ENCODE assay signal across 2 cellular contexts in the genomic region with DNA sequence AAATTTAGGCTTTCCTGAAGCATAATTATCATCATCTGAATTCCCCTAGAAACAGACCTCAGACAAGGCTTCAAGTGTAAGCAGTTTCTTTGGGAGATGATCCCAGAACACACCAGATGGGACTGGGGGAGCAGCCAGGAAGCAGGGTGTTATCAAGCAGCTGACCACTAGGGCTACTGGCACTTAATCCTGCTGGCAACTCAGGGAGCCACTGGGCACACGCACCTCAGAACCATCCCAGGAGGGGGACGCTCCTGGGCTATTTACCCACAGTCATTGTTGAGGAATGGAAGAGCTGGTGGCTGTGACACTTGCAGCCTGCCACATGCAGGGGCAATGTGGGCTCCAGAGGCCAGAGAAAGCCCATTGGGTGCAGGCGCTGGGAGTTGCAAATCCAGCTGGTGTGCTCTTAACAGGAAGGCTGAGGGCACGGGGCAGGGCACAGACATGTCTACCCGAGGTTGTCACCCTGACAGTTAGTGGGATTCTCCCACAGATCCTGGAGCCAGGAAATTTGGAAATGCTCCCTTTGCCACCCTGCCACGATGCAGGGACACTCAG.
TF ChIP-seq lines count a peak whose summit lies in the region.

No MANE protein-coding gene starts in this region.

TF ChIP-seq in A549, 52 proteins besides CTCF, POLR2A, EP300 and RAD21 (continued from another document):
- TF ChIP-seq MYC (IDR thresholded peaks at IDR 0.05; ENCODE audit: borderline replicate concordance, low read length) (no peak), TP53 (CRISPR knock-in tag; IDR thresholded peaks at IDR 0.05) (no peak), RCOR1 (IDR thresholded peaks at IDR 0.05; ENCODE audit: low read depth, low read length) (no peak), RNF2 (IDR thresholded peaks at IDR 0.05; ENCODE audit: borderline replicate concordance, low read depth) (no peak), BHLHE40 (IDR thresholded peaks at IDR 0.05; ENCODE audit: low read depth, low read length) (no peak)
- TF ChIP-seq, protein P1, sequence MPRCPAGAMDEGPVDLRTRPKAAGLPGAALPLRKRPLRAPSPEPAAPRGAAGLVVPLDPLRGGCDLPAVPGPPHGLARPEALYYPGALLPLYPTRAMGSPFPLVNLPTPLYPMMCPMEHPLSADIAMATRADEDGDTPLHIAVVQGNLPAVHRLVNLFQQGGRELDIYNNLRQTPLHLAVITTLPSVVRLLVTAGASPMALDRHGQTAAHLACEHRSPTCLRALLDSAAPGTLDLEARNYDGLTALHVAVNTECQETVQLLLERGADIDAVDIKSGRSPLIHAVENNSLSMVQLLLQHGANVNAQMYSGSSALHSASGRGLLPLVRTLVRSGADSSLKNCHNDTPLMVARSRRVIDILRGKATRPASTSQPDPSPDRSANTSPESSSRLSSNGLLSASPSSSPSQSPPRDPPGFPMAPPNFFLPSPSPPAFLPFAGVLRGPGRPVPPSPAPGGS (IDR thresholded peaks at IDR 0.05), result no peak

TF ChIP-seq in WTC11, 78 proteins besides CTCF, POLR2A, EP300 and RAD21 (continued from another document):
- TF ChIP-seq, protein P2, sequence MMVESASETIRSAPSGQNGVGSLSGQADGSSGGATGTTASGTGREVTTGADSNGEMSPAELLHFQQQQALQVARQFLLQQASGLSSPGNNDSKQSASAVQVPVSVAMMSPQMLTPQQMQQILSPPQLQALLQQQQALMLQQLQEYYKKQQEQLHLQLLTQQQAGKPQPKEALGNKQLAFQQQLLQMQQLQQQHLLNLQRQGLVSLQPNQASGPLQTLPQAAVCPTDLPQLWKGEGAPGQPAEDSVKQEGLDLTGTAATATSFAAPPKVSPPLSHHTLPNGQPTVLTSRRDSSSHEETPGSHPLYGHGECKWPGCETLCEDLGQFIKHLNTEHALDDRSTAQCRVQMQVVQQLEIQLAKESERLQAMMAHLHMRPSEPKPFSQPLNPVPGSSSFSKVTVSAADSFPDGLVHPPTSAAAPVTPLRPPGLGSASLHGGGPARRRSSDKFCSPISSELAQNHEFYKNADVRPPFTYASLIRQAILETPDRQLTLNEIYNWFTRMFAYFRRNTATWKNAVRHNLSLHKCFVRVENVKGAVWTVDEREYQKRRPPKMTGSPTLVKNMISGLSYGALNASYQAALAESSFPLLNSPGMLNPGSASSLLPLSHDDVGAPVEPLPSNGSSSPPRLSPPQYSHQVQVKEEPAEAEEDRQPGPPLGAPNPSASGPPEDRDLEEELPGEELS (CRISPR knock-in tag; IDR thresholded peaks at IDR 0.05), result no peak
- TF ChIP-seq HMGA2 (CRISPR knock-in tag; IDR thresholded peaks at IDR 0.05), result no peak
- TF ChIP-seq, protein P3, sequence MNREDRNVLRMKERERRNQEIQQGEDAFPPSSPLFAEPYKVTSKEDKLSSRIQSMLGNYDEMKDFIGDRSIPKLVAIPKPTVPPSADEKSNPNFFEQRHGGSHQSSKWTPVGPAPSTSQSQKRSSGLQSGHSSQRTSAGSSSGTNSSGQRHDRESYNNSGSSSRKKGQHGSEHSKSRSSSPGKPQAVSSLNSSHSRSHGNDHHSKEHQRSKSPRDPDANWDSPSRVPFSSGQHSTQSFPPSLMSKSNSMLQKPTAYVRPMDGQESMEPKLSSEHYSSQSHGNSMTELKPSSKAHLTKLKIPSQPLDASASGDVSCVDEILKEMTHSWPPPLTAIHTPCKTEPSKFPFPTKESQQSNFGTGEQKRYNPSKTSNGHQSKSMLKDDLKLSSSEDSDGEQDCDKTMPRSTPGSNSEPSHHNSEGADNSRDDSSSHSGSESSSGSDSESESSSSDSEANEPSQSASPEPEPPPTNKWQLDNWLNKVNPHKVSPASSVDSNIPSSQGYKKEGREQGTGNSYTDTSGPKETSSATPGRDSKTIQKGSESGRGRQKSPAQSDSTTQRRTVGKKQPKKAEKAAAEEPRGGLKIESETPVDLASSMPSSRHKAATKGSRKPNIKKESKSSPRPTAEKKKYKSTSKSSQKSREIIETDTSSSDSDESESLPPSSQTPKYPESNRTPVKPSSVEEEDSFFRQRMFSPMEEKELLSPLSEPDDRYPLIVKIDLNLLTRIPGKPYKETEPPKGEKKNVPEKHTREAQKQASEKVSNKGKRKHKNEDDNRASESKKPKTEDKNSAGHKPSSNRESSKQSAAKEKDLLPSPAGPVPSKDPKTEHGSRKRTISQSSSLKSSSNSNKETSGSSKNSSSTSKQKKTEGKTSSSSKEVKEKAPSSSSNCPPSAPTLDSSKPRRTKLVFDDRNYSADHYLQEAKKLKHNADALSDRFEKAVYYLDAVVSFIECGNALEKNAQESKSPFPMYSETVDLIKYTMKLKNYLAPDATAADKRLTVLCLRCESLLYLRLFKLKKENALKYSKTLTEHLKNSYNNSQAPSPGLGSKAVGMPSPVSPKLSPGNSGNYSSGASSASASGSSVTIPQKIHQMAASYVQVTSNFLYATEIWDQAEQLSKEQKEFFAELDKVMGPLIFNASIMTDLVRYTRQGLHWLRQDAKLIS (CRISPR knock-in tag; IDR thresholded peaks at IDR 0.05; ENCODE audit: borderline replicate concordance), result no peak
- TF ChIP-seq, protein P4, sequence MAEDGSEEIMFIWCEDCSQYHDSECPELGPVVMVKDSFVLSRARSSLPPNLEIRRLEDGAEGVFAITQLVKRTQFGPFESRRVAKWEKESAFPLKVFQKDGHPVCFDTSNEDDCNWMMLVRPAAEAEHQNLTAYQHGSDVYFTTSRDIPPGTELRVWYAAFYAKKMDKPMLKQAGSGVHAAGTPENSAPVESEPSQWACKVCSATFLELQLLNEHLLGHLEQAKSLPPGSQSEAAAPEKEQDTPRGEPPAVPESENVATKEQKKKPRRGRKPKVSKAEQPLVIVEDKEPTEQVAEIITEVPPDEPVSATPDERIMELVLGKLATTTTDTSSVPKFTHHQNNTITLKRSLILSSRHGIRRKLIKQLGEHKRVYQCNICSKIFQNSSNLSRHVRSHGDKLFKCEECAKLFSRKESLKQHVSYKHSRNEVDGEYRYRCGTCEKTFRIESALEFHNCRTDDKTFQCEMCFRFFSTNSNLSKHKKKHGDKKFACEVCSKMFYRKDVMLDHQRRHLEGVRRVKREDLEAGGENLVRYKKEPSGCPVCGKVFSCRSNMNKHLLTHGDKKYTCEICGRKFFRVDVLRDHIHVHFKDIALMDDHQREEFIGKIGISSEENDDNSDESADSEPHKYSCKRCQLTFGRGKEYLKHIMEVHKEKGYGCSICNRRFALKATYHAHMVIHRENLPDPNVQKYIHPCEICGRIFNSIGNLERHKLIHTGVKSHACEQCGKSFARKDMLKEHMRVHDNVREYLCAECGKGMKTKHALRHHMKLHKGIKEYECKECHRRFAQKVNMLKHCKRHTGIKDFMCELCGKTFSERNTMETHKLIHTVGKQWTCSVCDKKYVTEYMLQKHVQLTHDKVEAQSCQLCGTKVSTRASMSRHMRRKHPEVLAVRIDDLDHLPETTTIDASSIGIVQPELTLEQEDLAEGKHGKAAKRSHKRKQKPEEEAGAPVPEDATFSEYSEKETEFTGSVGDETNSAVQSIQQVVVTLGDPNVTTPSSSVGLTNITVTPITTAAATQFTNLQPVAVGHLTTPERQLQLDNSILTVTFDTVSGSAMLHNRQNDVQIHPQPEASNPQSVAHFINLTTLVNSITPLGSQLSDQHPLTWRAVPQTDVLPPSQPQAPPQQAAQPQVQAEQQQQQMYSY (CRISPR knock-in tag; IDR thresholded peaks at IDR 0.05), result no peak
- TF ChIP-seq RELA (CRISPR knock-in tag; IDR thresholded peaks at IDR 0.05; ENCODE audit: borderline replicate concordance), result no peak
- TF ChIP-seq KAT7 (CRISPR knock-in tag; IDR thresholded peaks at IDR 0.05; ENCODE audit: borderline replicate concordance), result no peak
- TF ChIP-seq, protein P5, sequence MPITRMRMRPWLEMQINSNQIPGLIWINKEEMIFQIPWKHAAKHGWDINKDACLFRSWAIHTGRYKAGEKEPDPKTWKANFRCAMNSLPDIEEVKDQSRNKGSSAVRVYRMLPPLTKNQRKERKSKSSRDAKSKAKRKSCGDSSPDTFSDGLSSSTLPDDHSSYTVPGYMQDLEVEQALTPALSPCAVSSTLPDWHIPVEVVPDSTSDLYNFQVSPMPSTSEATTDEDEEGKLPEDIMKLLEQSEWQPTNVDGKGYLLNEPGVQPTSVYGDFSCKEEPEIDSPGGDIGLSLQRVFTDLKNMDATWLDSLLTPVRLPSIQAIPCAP (CRISPR knock-in tag; IDR thresholded peaks at IDR 0.05), result no peak
- TF ChIP-seq TEAD4 (CRISPR knock-in tag; IDR thresholded peaks at IDR 0.05), result no peak
- no peak for TF ChIP-seq ZNF317 (CRISPR knock-in tag; IDR thresholded peaks at IDR 0.05; ENCODE audit: borderline replicate concordance, low read depth)
- TF ChIP-seq MYBL2 (CRISPR knock-in tag; IDR thresholded peaks at IDR 0.05), result no peak
- no peak for TF ChIP-seq ELF4 (CRISPR knock-in tag; IDR thresholded peaks at IDR 0.05; ENCODE audit: low read depth)
- TF ChIP-seq, protein P6, sequence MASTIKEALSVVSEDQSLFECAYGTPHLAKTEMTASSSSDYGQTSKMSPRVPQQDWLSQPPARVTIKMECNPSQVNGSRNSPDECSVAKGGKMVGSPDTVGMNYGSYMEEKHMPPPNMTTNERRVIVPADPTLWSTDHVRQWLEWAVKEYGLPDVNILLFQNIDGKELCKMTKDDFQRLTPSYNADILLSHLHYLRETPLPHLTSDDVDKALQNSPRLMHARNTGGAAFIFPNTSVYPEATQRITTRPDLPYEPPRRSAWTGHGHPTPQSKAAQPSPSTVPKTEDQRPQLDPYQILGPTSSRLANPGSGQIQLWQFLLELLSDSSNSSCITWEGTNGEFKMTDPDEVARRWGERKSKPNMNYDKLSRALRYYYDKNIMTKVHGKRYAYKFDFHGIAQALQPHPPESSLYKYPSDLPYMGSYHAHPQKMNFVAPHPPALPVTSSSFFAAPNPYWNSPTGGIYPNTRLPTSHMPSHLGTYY (CRISPR knock-in tag; IDR thresholded peaks at IDR 0.05), result no peak
- TF ChIP-seq GRHL2 (CRISPR knock-in tag; IDR thresholded peaks at IDR 0.05; ENCODE audit: insufficient replicate concordance, severe bottlenecking), result no peak
